2 cellular contexts compared by ENCODE assay signal in the genomic region with DNA sequence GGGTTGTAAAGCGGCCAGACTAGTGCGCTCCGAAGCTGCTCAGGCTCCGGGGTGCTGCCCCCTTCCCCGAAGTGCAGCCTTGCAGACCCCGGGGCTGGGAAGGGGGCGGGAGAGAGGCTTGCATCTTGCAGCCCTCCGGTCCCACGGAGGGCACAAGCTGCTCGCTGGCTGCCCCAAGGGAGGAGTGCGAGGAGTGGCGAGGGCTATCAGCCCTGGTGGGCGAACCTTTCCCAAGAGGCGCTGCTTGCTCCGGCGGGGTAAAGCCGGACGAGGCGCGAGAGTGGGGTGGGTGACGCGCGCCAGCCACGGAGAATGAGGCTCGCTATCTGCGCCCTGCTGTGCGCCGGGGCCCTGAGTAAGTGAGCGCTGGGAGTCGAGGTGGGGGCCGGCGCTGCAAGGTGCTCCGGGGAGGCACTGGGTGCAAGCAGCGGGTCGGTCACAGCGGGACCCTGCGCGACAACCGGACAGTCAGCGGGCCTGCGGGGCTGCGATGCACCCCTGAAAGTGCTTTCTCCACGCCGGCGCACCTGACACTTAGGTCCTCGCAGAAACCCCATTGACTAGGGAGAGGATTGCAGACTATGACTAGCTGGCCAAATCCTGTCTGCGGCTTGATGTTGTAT.
A peak's percentile ranks its signal among the peaks of the same experiment; 100 is the strongest.
TF ChIP-seq lines count a peak whose summit lies in the region.

No MANE protein-coding gene starts in this region.

TF ChIP-seq in GM23338, 12 proteins besides CTCF, POLR2A, EP300 and RAD21:
- no peak for TF ChIP-seq EZH2phosphoT487 (IDR thresholded peaks at IDR 0.05; ENCODE audit: unreplicated experiment)
- TF ChIP-seq ZNF331 (CRISPR knock-in tag; IDR thresholded peaks at IDR 0.05; ENCODE audit: low read depth): no peak

TF ChIP-seq in endothelial cell of umbilical vein, 7 proteins besides CTCF, POLR2A, EP300 and RAD21:
- no peak for TF ChIP-seq FOS (IDR thresholded peaks at IDR 0.05; ENCODE audit: borderline replicate concordance, insufficient read depth, low read length)
- TF ChIP-seq MYC (IDR thresholded peaks at IDR 0.05; ENCODE audit: low read depth, low read length): no peak
- TF ChIP-seq, protein P1, sequence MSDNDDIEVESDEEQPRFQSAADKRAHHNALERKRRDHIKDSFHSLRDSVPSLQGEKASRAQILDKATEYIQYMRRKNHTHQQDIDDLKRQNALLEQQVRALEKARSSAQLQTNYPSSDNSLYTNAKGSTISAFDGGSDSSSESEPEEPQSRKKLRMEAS (IDR thresholded peaks at IDR 0.05; ENCODE audit: insufficient read depth, insufficient read length): no peak
- no peak for TF ChIP-seq POLR2AphosphoS5 (IDR thresholded peaks at IDR 0.05; ENCODE audit: insufficient read depth, low read depth, low read length)
- TF ChIP-seq EZH2 (IDR thresholded peaks at IDR 0.05; ENCODE audit: borderline replicate concordance, low read depth, low read length, severe bottlenecking): peak; percentile 75
- TF ChIP-seq JUN (IDR thresholded peaks at IDR 0.05; ENCODE audit: borderline replicate concordance, insufficient read depth, insufficient read length, low read depth): no peak
- no peak for TF ChIP-seq GATA2 (IDR thresholded peaks at IDR 0.05; ENCODE audit: insufficient read depth, insufficient read length, low read depth, low read length)
